8 cellular contexts compared by ENCODE assay signal in genomic region chr17:77882481-77883212, GRCh38.
DNase-seq lines count a peak whose midpoint lies in the region; ATAC-seq and TF ChIP-seq lines count a peak whose summit lies in the region.

No MANE protein-coding gene starts in this region.

- H3K9me3 ChIP-seq in left ventricle myocardium inferior (replicated peaks), result no peaks in the 10 kb centered on the region

- intact Hi-C loops in left ventricle myocardium inferior (cut with micrococcal nuclease), result no loop called here

- H3K27me3 ChIP-seq in left ventricle myocardium inferior (ENCODE audit: low read depth), result no peaks in the 10 kb centered on the region

- peak overlapping the region; percentile 83 for H3K27ac ChIP-seq in left ventricle myocardium inferior (replicated peaks)

- TF ChIP-seq CTCF in left ventricle myocardium inferior (IDR thresholded peaks at IDR 0.05; ENCODE audit: borderline replicate concordance), result no peak

- no peak overlapping the region for H3K4me3 ChIP-seq in left ventricle myocardium inferior

- no peaks in the 10 kb centered on the region for H3K36me3 ChIP-seq in left ventricle myocardium inferior

- in situ Hi-C loops in SK-MEL-5 (cut with HindIII; ENCODE audit: low pct_unique_long_range_greater_than_20kb, low sequenced_read_pairs), result loop anchor here (25.0 kb wide), 1 partner anchor 130 kb away; no protein-coding TSS in a partner anchor

- peak; percentile 62 for DNase-seq in SK-MEL-5 (ENCODE audit: low read depth, low spot score)
- peak; percentile 77 for DNase-seq in activated naive CD4-positive, alpha-beta T cell treated with Interleukin-2 at 50 U/mL for 16 hours
- peak; percentile 73 for DNase-seq in left ventricle myocardium inferior
- peak; percentile 54 for DNase-seq in stimulated activated CD4-positive, alpha-beta T cell treated with anti-CD3 and anti-CD28 coated beads, Interleukin-2, amount 100 ng/mL, for 4 hours (ENCODE audit: low read depth)
- DNase-seq in cerebellar cortex (ENCODE audit: low spot score), result no peak
- DNase-seq in DMS 273 (lab: John Stamatoyannopoulos, UW; ENCODE audit: unreplicated experiment), result no peak

- ATAC-seq in GM18511 (IDR thresholded peaks at IDR 0.05; ENCODE audit: unreplicated experiment) (peak; percentile 51), HG02885 (IDR thresholded peaks at IDR 0.05; ENCODE audit: poor library complexity, unreplicated experiment) (no peak)

- peaks cover 55% of the 10 kb centered on the region for H3K4me1 ChIP-seq in left ventricle myocardium inferior

Comparison
In these comparisons a context has a peak if more than half of its experiments do, and no peak if none do; other contexts are left out.
1. DNase-seq: peak in SK-MEL-5 (single experiment), activated naive CD4-positive, alpha-beta T cell treated with Interleukin-2 at 50 U/mL for 16 hours (single experiment), left ventricle myocardium inferior (single experiment) and stimulated activated CD4-positive, alpha-beta T cell treated with anti-CD3 and anti-CD28 coated beads, Interleukin-2, amount 100 ng/mL, for 4 hours (single experiment); none in cerebellar cortex (single experiment) and DMS 273 (single experiment).